Comparison of ENCODE assay signal across 17 cellular contexts in the genomic region with DNA sequence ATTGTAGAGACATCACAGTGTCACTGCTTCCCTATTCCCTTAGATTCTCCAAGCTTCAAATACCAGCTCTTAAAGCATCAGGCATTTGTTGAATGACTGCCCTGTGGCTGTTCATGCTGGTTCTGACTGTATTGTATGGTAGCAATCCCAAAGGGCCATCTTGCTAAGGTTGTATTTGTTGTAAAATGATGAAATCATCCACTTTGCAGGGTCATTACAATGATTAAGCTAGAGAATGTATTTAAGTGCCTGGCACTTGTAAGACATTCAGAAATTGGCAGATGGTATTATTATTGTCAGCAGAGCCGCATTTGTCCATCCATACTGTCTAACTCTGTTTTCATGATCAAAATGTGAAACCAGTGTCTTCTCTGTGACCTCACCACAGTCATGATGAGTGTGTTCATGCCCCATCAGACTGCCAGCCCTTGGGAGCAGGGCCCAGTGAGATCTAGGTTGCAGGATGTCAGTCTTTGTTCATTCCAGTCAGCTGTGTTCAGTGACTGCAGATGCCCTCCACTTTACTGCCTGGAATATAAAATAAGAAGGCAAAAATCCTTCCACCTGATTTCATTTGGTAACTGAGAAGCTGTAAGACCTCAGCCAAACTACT.
A peak's percentile ranks its signal among the peaks of the same experiment; 100 is the strongest.
DNase-seq lines count a peak whose midpoint lies in the region; TF ChIP-seq lines count a peak whose summit lies in the region.
"Had no signal": no experiment of that assay in that cellular context is flagged by ENCODE, and none has a peak within 500 bp of the region (broad histone marks: within the 10 kb centered on the region; RNA-seq: fewer than 3 reads in every experiment).

No MANE protein-coding gene starts in this region.

- no peak overlapping the region for H4K12ac ChIP-seq in trophoblast cell (ENCODE audit: low read depth, low read length)

- in situ Hi-C loops in G401 (cut with HindIII; ENCODE audit: low sequenced_read_pairs), result no loop called here

- no peak for TF ChIP-seq POLR2A in Peyer's patch (IDR thresholded peaks at IDR 0.05)

- peaks cover 1% of the 10 kb centered on the region for H3K79me1 ChIP-seq in trophoblast cell (ENCODE audit: low read length)

- H3K9ac ChIP-seq in trophoblast cell (ENCODE audit: low read length), result no peak overlapping the region
- H3K9ac ChIP-seq: BLaER1 had no signal

- no peak overlapping the region for H2BK5ac ChIP-seq in trophoblast cell (ENCODE audit: low read depth, low read length, poor library complexity)

- no peak overlapping the region for H3K14ac ChIP-seq in trophoblast cell (ENCODE audit: low read length)

- no peak overlapping the region for H2AFZ ChIP-seq in trophoblast cell (ENCODE audit: insufficient read depth, low read length, poor library complexity)

- H3K27ac ChIP-seq in dorsolateral prefrontal cortex (peak overlapping the region in 54 of 59 donors; percentile 0 to 85 (median 60)), trophoblast cell (ENCODE audit: low read depth, low read length) (no peak overlapping the region), Peyer's patch (no peak overlapping the region)
- H3K27ac ChIP-seq: ascending aorta, BLaER1, colonic mucosa, skin epidermis, tibial nerve had no signal

- H4K91ac ChIP-seq in trophoblast cell (ENCODE audit: low read depth, low read length), result no peak overlapping the region

- H3K9me3 ChIP-seq in trophoblast cell (ENCODE audit: insufficient read depth, low read depth, low read length) (no peaks in the 10 kb centered on the region), Peyer's patch (no peaks in the 10 kb centered on the region)
- H3K9me3 ChIP-seq: ascending aorta, BLaER1, colonic mucosa, mucosa of descending colon, tibial nerve had no signal

- WGBS in trophoblast cell (ENCODE audit: extremely low coverage, insufficient coverage, insufficient read length), result no CpG with 5 or more reads among the region's 1 CpG

- H3K36me3 ChIP-seq in trophoblast cell (ENCODE audit: control insufficient read depth in 1 of 2, insufficient read depth in 2 of 2, low read length in 2 of 2), result no peaks in the 10 kb centered on the region
- H3K36me3 ChIP-seq in Peyer's patch, result no peaks in the 10 kb centered on the region
- H3K36me3 ChIP-seq: ascending aorta, BLaER1, colonic mucosa, tibial nerve had no signal

- H3K4me2 ChIP-seq in trophoblast cell (ENCODE audit: low read length), result no peak overlapping the region
- H3K4me2 ChIP-seq: BLaER1 had no signal

- intact Hi-C loops in dorsolateral prefrontal cortex (cut with DNase I), result no loop called here

- no peak for TF ChIP-seq CTCF in dorsolateral prefrontal cortex (IDR thresholded peaks at IDR 0.05 in 54 of 56, conservative IDR thresholded peaks at IDR 0.05 in 2 of 56; ENCODE audit: low read depth in 1 of 56, partially characterized antibody in 56 of 56)
- TF ChIP-seq CTCF in Peyer's patch (IDR thresholded peaks at IDR 0.05), result no peak

- no peak overlapping the region for H4K8ac ChIP-seq in trophoblast cell (ENCODE audit: low read depth, low read length)

- no peak overlapping the region for H3K4ac ChIP-seq in trophoblast cell (ENCODE audit: low read depth, low read length)

- H3K4me1 ChIP-seq in trophoblast cell (ENCODE audit: control insufficient read depth in 1 of 2, insufficient read depth in 2 of 2, low read length in 2 of 2) (peaks cover 0 to 3% of the 10 kb centered on the region in 2 experiments), Peyer's patch (no peaks in the 10 kb centered on the region)
- H3K4me1 ChIP-seq: BLaER1, colonic mucosa had no signal

- H3K27me3 ChIP-seq in dorsolateral prefrontal cortex, result no peaks in the 10 kb centered on the region
- H3K27me3 ChIP-seq in trophoblast cell (ENCODE audit: insufficient read depth, low read length), result no peaks in the 10 kb centered on the region
- H3K27me3 ChIP-seq in Peyer's patch, result no peaks in the 10 kb centered on the region
- H3K27me3 ChIP-seq: ascending aorta, BLaER1, colonic mucosa, tibial nerve had no signal

- no peak overlapping the region for H2BK12ac ChIP-seq in trophoblast cell (ENCODE audit: low read length)

- no peaks in the 10 kb centered on the region for H3K79me2 ChIP-seq in trophoblast cell (ENCODE audit: control insufficient read depth, insufficient read depth, low read length, poor library complexity)

- no peak overlapping the region for H2AK5ac ChIP-seq in trophoblast cell (ENCODE audit: low read length)

- H3K23ac ChIP-seq in trophoblast cell (ENCODE audit: low read length), result no peak overlapping the region

- H3K18ac ChIP-seq in trophoblast cell (ENCODE audit: low read length), result no peak overlapping the region

- no peak overlapping the region for H2BK120ac ChIP-seq in trophoblast cell (ENCODE audit: insufficient read depth, low read length, poor library complexity)

- no peak overlapping the region for H3K4me3 ChIP-seq in dorsolateral prefrontal cortex
- H3K4me3 ChIP-seq in trophoblast cell (ENCODE audit: low read depth, low read length), result no peak overlapping the region
- no peak overlapping the region for H3K4me3 ChIP-seq in Peyer's patch
- H3K4me3 ChIP-seq: ascending aorta, BLaER1, colonic mucosa, mucosa of descending colon, skin epidermis, tibial nerve had no signal

- peak; percentile 30 for DNase-seq in G401 (ENCODE audit: low spot score)
- peak; percentile 2 for DNase-seq in NCI-H2029 (lab: John Stamatoyannopoulos, UW)
- no peak for DNase-seq in dorsolateral prefrontal cortex
- DNase-seq in trophoblast cell, result peak; percentile 55 to 75
- DNase-seq in dermis blood vessel endothelial cell, result no peak
- no peak for DNase-seq in Peyer's patch
- DNase-seq in hippocampal formation (lab: John Stamatoyannopoulos, UW), result no peak
- no peak for DNase-seq in NCI-H187 treated with DMSO at 0.1 percent for 48 hours (lab: John Stamatoyannopoulos, UW)
- DNase-seq: activated CD4-positive, CD25-positive, alpha-beta regulatory T cell; colonic mucosa; left colon; mucosa of descending colon; NCI-H2081 treated with DMSO at 0.1 percent for 48 hours had no signal

Comparison
In these comparisons a context has a peak if more than half of its experiments do, and no peak if none do; other contexts are left out.
1. DNase-seq: peak in G401 (single experiment), NCI-H2029 (single experiment) and trophoblast cell (2 of 2); none in dorsolateral prefrontal cortex (0 of 10), dermis blood vessel endothelial cell (single experiment), Peyer's patch (0 of 3), hippocampal formation (0 of 2) and NCI-H187 treated with DMSO at 0.1 percent for 48 hours (single experiment).
2. H3K27ac ChIP-seq: peak in dorsolateral prefrontal cortex (54 of 59); none in trophoblast cell (single experiment) and Peyer's patch (0 of 4).